ENCODE assay signal across 2 cellular contexts in genomic region chr15:69412701-69413100, GRCh38.
TF ChIP-seq lines count a peak whose summit lies in the region.

No MANE protein-coding gene starts in this region.

TF ChIP-seq in SK-N-SH, 30 proteins besides CTCF, POLR2A, EP300 and RAD21 (continued from another document):
- no peak for TF ChIP-seq USF1 (IDR thresholded peaks at IDR 0.05; ENCODE audit: borderline replicate concordance, low read depth)
- TF ChIP-seq TEAD4 (IDR thresholded peaks at IDR 0.05; ENCODE audit: borderline replicate concordance, insufficient read depth): no peak
- no peak for TF ChIP-seq GABPA (IDR thresholded peaks at IDR 0.05; ENCODE audit: low read depth)
- no peak for TF ChIP-seq SMC3 (IDR thresholded peaks at IDR 0.05; ENCODE audit: low read depth, low read length)
- no peak for TF ChIP-seq MXI1 (IDR thresholded peaks at IDR 0.05; ENCODE audit: low read depth, low read length)
- no peak for TF ChIP-seq MEF2A (IDR thresholded peaks at IDR 0.05; ENCODE audit: borderline replicate concordance, low read depth)
- no peak for TF ChIP-seq IRF3 (IDR thresholded peaks at IDR 0.05; ENCODE audit: low read depth, low read length)
- TF ChIP-seq SIN3A (IDR thresholded peaks at IDR 0.05; ENCODE audit: borderline replicate concordance, low read depth, low read length): no peak
- no peak for TF ChIP-seq RXRA (IDR thresholded peaks at IDR 0.05; ENCODE audit: borderline replicate concordance, low read depth)
- TF ChIP-seq CHD2 (IDR thresholded peaks at IDR 0.05; ENCODE audit: low read length, partially characterized antibody): no peak
- TF ChIP-seq RCOR1 (IDR thresholded peaks at IDR 0.05; ENCODE audit: low read length): no peak
- TF ChIP-seq POLR2AphosphoS5 (IDR thresholded peaks at IDR 0.05; ENCODE audit: low read depth, low read length): no peak
- TF ChIP-seq TAF1 (IDR thresholded peaks at IDR 0.05; ENCODE audit: borderline replicate concordance, low read depth, low read length): no peak
- TF ChIP-seq FOSL2 (IDR thresholded peaks at IDR 0.05; ENCODE audit: borderline replicate concordance, low read depth): no peak

TF ChIP-seq in SK-N-SH treated with all-trans-retinoic acid at 6 μM for 48 hours, 23 proteins besides CTCF, POLR2A, EP300 and RAD21 (continued from another document):
- no peak for TF ChIP-seq TSHZ2 (CRISPR knock-in tag; IDR thresholded peaks at IDR 0.05)
- TF ChIP-seq OSR1 (CRISPR knock-in tag; IDR thresholded peaks at IDR 0.05): no peak
